In genomic region chr10:69846252-69847000, GRCh38 we compare ENCODE assay signal across 11 cellular contexts. TPM values are rescaled to one million over a fixed set of nuclear protein-coding genes. Genes with fewer than 3 reads are reported as not detected.
A peak's percentile ranks its signal among the peaks of the same experiment; 100 is the strongest.
DNase-seq lines count a peak whose midpoint lies in the region; ATAC-seq and TF ChIP-seq lines count a peak whose summit lies in the region.
"Had no signal": no experiment of that assay in that cellular context is flagged by ENCODE, and none has a peak within 500 bp of the region (broad histone marks: within the 10 kb centered on the region; RNA-seq: fewer than 3 reads in every experiment).

No MANE protein-coding gene starts in this region.

- no peak for TF ChIP-seq CTCF in C4-2B (conservative IDR thresholded peaks at IDR 0.05)
- no peak for TF ChIP-seq CTCF in neural progenitor cell (IDR thresholded peaks at IDR 0.05)

- no peak overlapping the region for H3K9ac ChIP-seq in neural progenitor cell

- no peak overlapping the region for H2AFZ ChIP-seq in neural progenitor cell (replicated peaks)

- peak overlapping the region; percentile 67 for H3K4me2 ChIP-seq in neural progenitor cell

- H3K27me3 ChIP-seq in neural progenitor cell: no peaks in the 10 kb centered on the region

- peaks cover 18% of the 10 kb centered on the region for H3K27me3 Mint-ChIP-seq in neural progenitor cell (ENCODE audit: insufficient read depth, low read depth)
- peaks cover 11% of the 10 kb centered on the region for H3K27me3 Mint-ChIP-seq in activated T-helper 1 cell treated with anti-CD3 and anti-CD28 coated beads, Interleukin-12 subunit alpha, Interleukin-12 subunit beta, Interleukin-2, Interleukin-4 antibody, amounts not matched to agents 30 ng/mL and 10 ng/mL and 1 ng/mL, durations not matched to agents 14 hours and 24 hours and 36 hours (ENCODE audit: insufficient read depth)

- H3K27ac ChIP-seq in C4-2B: peak overlapping the region; percentile 64
- H3K27ac ChIP-seq in neural progenitor cell: no peak overlapping the region

- peaks cover 57% of the 10 kb centered on the region for H3K4me1 Mint-ChIP-seq in neural progenitor cell
- no peaks in the 10 kb centered on the region for H3K4me1 Mint-ChIP-seq in activated T-helper 1 cell treated with anti-CD3 and anti-CD28 coated beads, Interleukin-12 subunit alpha, Interleukin-12 subunit beta, Interleukin-2, Interleukin-4 antibody, amounts not matched to agents 30 ng/mL and 10 ng/mL and 1 ng/mL, durations not matched to agents 14 hours and 24 hours and 36 hours (ENCODE audit: low read depth)
- H3K4me1 Mint-ChIP-seq: CD8-positive, alpha-beta memory T cell had no signal

- H4K20me1 ChIP-seq in neural progenitor cell (ENCODE audit: low read depth): no peaks in the 10 kb centered on the region

- no peak overlapping the region for H3K4me3 ChIP-seq in neural progenitor cell

- H3K9me3 ChIP-seq in neural progenitor cell (ENCODE audit: low read depth): no peaks in the 10 kb centered on the region

- H3F3A ChIP-seq in neural progenitor cell (ENCODE audit: low read depth): peaks cover 35% of the 10 kb centered on the region

- DNase-seq in NCI-H2171 treated with DMSO at 0.1 percent for 48 hours (lab: John Stamatoyannopoulos, UW): peak; percentile 72
- peak; percentile 60 for DNase-seq in ecto neural progenitor cell (ENCODE audit: low spot score)
- DNase-seq in neural progenitor cell (ENCODE audit: low spot score): peak; percentile 40
- DNase-seq in stimulated activated CD4-positive, alpha-beta T cell treated with anti-CD3 and anti-CD28 coated beads, Interleukin-2, amount 100 ng/mL, for 24 hours: no peak
- DNase-seq in COLO668 (lab: John Stamatoyannopoulos, UW; ENCODE audit: unreplicated experiment): no peak
- no peak for DNase-seq in activated T-helper 1 cell treated with anti-CD3 and anti-CD28 coated beads, Interleukin-12 subunit alpha, Interleukin-12 subunit beta, Interleukin-2, Interleukin-4 antibody, amounts not matched to agents 30 ng/mL and 10 ng/mL and 1 ng/mL, durations not matched to agents 14 hours and 24 hours and 36 hours (ENCODE audit: low spot score)
- DNase-seq: activated T-cell treated with anti-CD3 and anti-CD28 coated beads, Interleukin-2, amount 50 U/mL, for 24 hours; CD8-positive, alpha-beta memory T cell; retina had no signal

- H3K4me3 Mint-ChIP-seq in neural progenitor cell: peak overlapping the region; percentile 59
- H3K4me3 Mint-ChIP-seq in activated T-helper 1 cell treated with anti-CD3 and anti-CD28 coated beads, Interleukin-12 subunit alpha, Interleukin-12 subunit beta, Interleukin-2, Interleukin-4 antibody, amounts not matched to agents 30 ng/mL and 10 ng/mL and 1 ng/mL, durations not matched to agents 14 hours and 24 hours and 36 hours: no peak overlapping the region
- H3K4me3 Mint-ChIP-seq: activated T-cell treated with anti-CD3 and anti-CD28 coated beads, Interleukin-2, amount 50 U/mL, for 24 hours had no signal

- H3K79me2 ChIP-seq in neural progenitor cell (ENCODE audit: low read depth): no peaks in the 10 kb centered on the region

- no peaks in the 10 kb centered on the region for H3K36me3 ChIP-seq in neural progenitor cell

- peaks cover 55% of the 10 kb centered on the region for H3K4me1 ChIP-seq in neural progenitor cell

- intact Hi-C loops in activated T-helper 1 cell treated with anti-CD3 and anti-CD28 coated beads, Interleukin-12 subunit alpha, Interleukin-12 subunit beta, Interleukin-2, Interleukin-4 antibody, amounts not matched to agents 30 ng/mL and 10 ng/mL and 1 ng/mL, durations not matched to agents 14 hours and 24 hours and 36 hours (cut with micrococcal nuclease): no loop called here

- no peak for ATAC-seq in HG03196 (IDR thresholded peaks at IDR 0.05; ENCODE audit: unreplicated experiment)

- H3K9me3 Mint-ChIP-seq in neural progenitor cell: no peaks in the 10 kb centered on the region
- no peaks in the 10 kb centered on the region for H3K9me3 Mint-ChIP-seq in activated T-helper 1 cell treated with anti-CD3 and anti-CD28 coated beads, Interleukin-12 subunit alpha, Interleukin-12 subunit beta, Interleukin-2, Interleukin-4 antibody, amounts not matched to agents 30 ng/mL and 10 ng/mL and 1 ng/mL, durations not matched to agents 14 hours and 24 hours and 36 hours
- H3K9me3 Mint-ChIP-seq: activated T-cell treated with anti-CD3 and anti-CD28 coated beads, Interleukin-2, amount 50 U/mL, for 24 hours; CD8-positive, alpha-beta memory T cell had no signal

- no peaks in the 10 kb centered on the region for H3K36me3 Mint-ChIP-seq in neural progenitor cell
- no peaks in the 10 kb centered on the region for H3K36me3 Mint-ChIP-seq in activated T-helper 1 cell treated with anti-CD3 and anti-CD28 coated beads, Interleukin-12 subunit alpha, Interleukin-12 subunit beta, Interleukin-2, Interleukin-4 antibody, amounts not matched to agents 30 ng/mL and 10 ng/mL and 1 ng/mL, durations not matched to agents 14 hours and 24 hours and 36 hours (ENCODE audit: low read depth)

- peak overlapping the region; percentile 81 for H3K27ac Mint-ChIP-seq in neural progenitor cell
- H3K27ac Mint-ChIP-seq in activated T-helper 1 cell treated with anti-CD3 and anti-CD28 coated beads, Interleukin-12 subunit alpha, Interleukin-12 subunit beta, Interleukin-2, Interleukin-4 antibody, amounts not matched to agents 30 ng/mL and 10 ng/mL and 1 ng/mL, durations not matched to agents 14 hours and 24 hours and 36 hours: no peak overlapping the region
- H3K27ac Mint-ChIP-seq: activated T-cell treated with anti-CD3 and anti-CD28 coated beads, Interleukin-2, amount 50 U/mL, for 24 hours had no signal

RNA-seq across cellular contexts. Expression of gene COL13A1, which starts 44.7 kb away (rescaled TPM):
- total RNA-seq in neural progenitor cell (ENCODE audit: low replicate concordance): 1.3 and 9.5 TPM in 2 replicates
- total RNA-seq in activated T-helper 1 cell treated with anti-CD3 and anti-CD28 coated beads, Interleukin-12 subunit alpha, Interleukin-12 subunit beta, Interleukin-2, Interleukin-4 antibody, amounts not matched to agents 30 ng/mL and 10 ng/mL and 1 ng/mL, durations not matched to agents 14 hours and 24 hours and 36 hours: not detected in 2 replicates
- total RNA-seq: CD8-positive, alpha-beta memory T cell had no signal

Comparison
In these comparisons a context has a peak if more than half of its experiments do, and no peak if none do; other contexts are left out.
1. DNase-seq: peak in NCI-H2171 treated with DMSO at 0.1 percent for 48 hours (single experiment), ecto neural progenitor cell (single experiment) and neural progenitor cell (single experiment); none in stimulated activated CD4-positive, alpha-beta T cell treated with anti-CD3 and anti-CD28 coated beads, Interleukin-2, amount 100 ng/mL, for 24 hours (0 of 2), COLO668 (single experiment) and activated T-helper 1 cell treated with anti-CD3 and anti-CD28 coated beads, Interleukin-12 subunit alpha, Interleukin-12 subunit beta, Interleukin-2, Interleukin-4 antibody, amounts not matched to agents 30 ng/mL and 10 ng/mL and 1 ng/mL, durations not matched to agents 14 hours and 24 hours and 36 hours (single experiment).